In the genomic region with DNA sequence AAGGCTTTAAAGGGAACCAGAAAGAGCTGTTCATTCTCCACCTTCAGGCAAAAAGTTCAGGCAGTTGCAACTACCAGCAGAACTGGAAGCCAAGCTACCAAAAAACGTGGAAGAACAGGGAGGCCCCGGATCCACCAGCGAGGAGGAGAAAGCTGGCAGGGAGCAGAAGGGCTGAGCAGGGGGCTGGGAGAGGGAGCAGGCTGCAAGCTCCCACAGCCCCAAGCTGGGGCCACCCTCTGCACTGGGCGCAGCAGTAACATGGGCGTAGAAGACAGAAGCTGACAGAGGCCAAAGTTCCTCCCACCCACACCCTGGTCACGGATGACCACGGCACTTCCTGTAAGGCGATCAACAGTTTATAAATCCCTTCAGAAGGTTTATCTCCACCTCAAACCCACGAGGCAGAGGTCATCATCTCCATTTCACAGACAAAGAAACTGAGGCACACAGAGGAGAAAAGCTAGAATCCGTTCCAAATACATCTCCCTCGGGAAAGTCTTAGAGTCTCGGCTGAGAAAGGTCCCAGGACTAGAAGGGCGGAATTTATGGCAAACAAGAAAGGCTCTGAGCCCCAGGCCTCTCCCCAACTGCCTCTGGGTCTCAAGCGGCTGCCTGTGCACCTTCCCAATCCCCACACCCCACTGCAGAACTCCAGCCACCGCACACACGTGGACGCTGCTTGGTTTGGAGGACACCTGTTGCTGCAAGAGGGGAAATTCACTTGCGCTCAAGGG, we compare ENCODE assay signal across 9 cellular contexts. TPM values are rescaled to one million over a fixed set of nuclear protein-coding genes. Genes with fewer than 3 reads are reported as not detected.
A peak's percentile ranks its signal among the peaks of the same experiment; 100 is the strongest.
DNase-seq lines count a peak whose midpoint lies in the region; ATAC-seq and TF ChIP-seq lines count a peak whose summit lies in the region.
"Had no signal": no experiment of that assay in that cellular context is flagged by ENCODE, and none has a peak within 500 bp of the region (broad histone marks: within the 10 kb centered on the region; RNA-seq: fewer than 3 reads in every experiment).

No MANE protein-coding gene starts in this region.

- no peaks in the 10 kb centered on the region for H4K20me1 ChIP-seq in MM.1S (ENCODE audit: insufficient read depth, low read length)

- POLR2A ChIA-PET in naive thymus-derived CD8-positive, alpha-beta T cell (lab: Charles Lee) = interaction anchor here (1.1 to 1.7 kb wide), 2 partner anchors 7 to 121 kb away, joined by 3 to 7 read pairs; partner anchors contain the start of genes CCNK and SETD3

- DNase-seq in COLO668 (lab: John Stamatoyannopoulos, UW; ENCODE audit: unreplicated experiment) = peak; percentile 48
- no peak for DNase-seq in MM.1S
- DNase-seq in choroid plexus epithelial cell (ENCODE audit: low read depth) = peak; percentile 19
- DNase-seq in naive thymus-derived CD8-positive, alpha-beta T cell = peak in 1 of 10 donors; percentile 12
- no peak for DNase-seq in DMS114 treated with DMSO at 0.1 percent for 48 hours (lab: John Stamatoyannopoulos, UW; ENCODE audit: unreplicated experiment)
- no peak for DNase-seq in activated CD8-positive, alpha-beta memory T cell treated with anti-CD3 and anti-CD28 coated beads, Interleukin-2, amount 50 U/mL, for 4 hours

- no peak overlapping the region for H3K27ac ChIP-seq in MM.1S (ENCODE audit: low read length)

- H2AFZ ChIP-seq in MM.1S (ENCODE audit: low read length) = no peak overlapping the region

- H3K9me2 ChIP-seq in MM.1S (replicated peaks; ENCODE audit: insufficient read depth, low read length) = no peaks in the 10 kb centered on the region

- no peaks in the 10 kb centered on the region for H3K9me3 ChIP-seq in MM.1S (replicated peaks; ENCODE audit: insufficient read depth, low read length)

- H3K9ac ChIP-seq in MM.1S (ENCODE audit: low read length) = no peak overlapping the region

- no peaks in the 10 kb centered on the region for H3K9me3 Mint-ChIP-seq in naive thymus-derived CD8-positive, alpha-beta T cell

- 0 out of 2 replicates have a peak, but pooled peaks cover 5% of the 10 kb centered on the region for H3F3A ChIP-seq in MM.1S (ENCODE audit: insufficient read depth, low read length)

- no peaks in the 10 kb centered on the region for H3K27me3 ChIP-seq in MM.1S (replicated peaks; ENCODE audit: insufficient read depth, low read length)

- H3K4me3 ChIP-seq in MM.1S (ENCODE audit: low read length) = peak overlapping the region; percentile 17; the same call in 1 of the 2 replicates
- H3K4me3 ChIP-seq in choroid plexus epithelial cell (ENCODE audit: low read depth, low read length) = peak overlapping the region; percentile 39

- H3K4me1 Mint-ChIP-seq in naive thymus-derived CD8-positive, alpha-beta T cell = peaks cover 23 to 45% (median 31%) of the 10 kb centered on the region in 4 donors

- peaks cover 22% of the 10 kb centered on the region; the same call in 1 of the 2 replicates for H3K79me2 ChIP-seq in MM.1S (ENCODE audit: low read length)

- H3K27me3 Mint-ChIP-seq in naive thymus-derived CD8-positive, alpha-beta T cell = peaks cover 0 to 5% (median 0%) of the 10 kb centered on the region in 5 donors

- H3K4me2 ChIP-seq in MM.1S (ENCODE audit: low read depth, low read length) = peak overlapping the region; percentile 45

- H3K4me1 ChIP-seq in MM.1S (ENCODE audit: low read length) = no peaks in the 10 kb centered on the region

- peak overlapping the region; percentile 56 to 79 (median 74) for H3K4me3 Mint-ChIP-seq in naive thymus-derived CD8-positive, alpha-beta T cell

- H3K27ac Mint-ChIP-seq in naive thymus-derived CD8-positive, alpha-beta T cell = peak overlapping the region in 6 of 10 donors; percentile 31 to 79 (median 62)

- no peak for ATAC-seq in naive thymus-derived CD8-positive, alpha-beta T cell
- ATAC-seq in HG03139 (IDR thresholded peaks at IDR 0.05; ENCODE audit: unreplicated experiment) = no peak
- ATAC-seq in HG03378 (IDR thresholded peaks at IDR 0.05; ENCODE audit: unreplicated experiment) = no peak

- TF ChIP-seq CTCF in MM.1S (IDR thresholded peaks at IDR 0.05; ENCODE audit: low read length) = no peak
- TF ChIP-seq CTCF in choroid plexus epithelial cell (conservative IDR thresholded peaks at IDR 0.05; ENCODE audit: low read depth, low read length) = no peak

- H3K36me3 ChIP-seq in MM.1S (replicated peaks; ENCODE audit: insufficient read depth, low read length) = no peaks in the 10 kb centered on the region

- no peaks in the 10 kb centered on the region for H3K36me3 Mint-ChIP-seq in naive thymus-derived CD8-positive, alpha-beta T cell

RNA-seq across cellular contexts. Expression of gene CCDC85C, which starts 1.8 kb away (rescaled TPM):
- 10 to 100 TPM in 1 of 2 experiments, 1 to 10 TPM in 1; 9.0 to 10.1 TPM for total RNA-seq in naive thymus-derived CD8-positive, alpha-beta T cell
- 1 to 10 TPM in 2 of 3 donors, under 1 TPM in 1; 0.67 to 1.4 (median 1.3) TPM for polyA plus RNA-seq in naive thymus-derived CD8-positive, alpha-beta T cell

RNA-seq across cellular contexts. Expression of gene HHIPL1, which starts 42.7 kb away (rescaled TPM):
- total RNA-seq in naive thymus-derived CD8-positive, alpha-beta T cell = under 1 TPM; 0.34 to 0.36 TPM
- not detected for polyA plus RNA-seq in naive thymus-derived CD8-positive, alpha-beta T cell
- total RNA-seq: mononuclear cell had no signal

Comparison
In these comparisons a context has a peak if more than half of its experiments do, and no peak if none do; other contexts are left out.
1. DNase-seq: peak in COLO668 (single experiment) and choroid plexus epithelial cell (single experiment); none in MM.1S (single experiment), DMS114 treated with DMSO at 0.1 percent for 48 hours (single experiment) and activated CD8-positive, alpha-beta memory T cell treated with anti-CD3 and anti-CD28 coated beads, Interleukin-2, amount 50 U/mL, for 4 hours (single experiment).